In the genomic region with DNA sequence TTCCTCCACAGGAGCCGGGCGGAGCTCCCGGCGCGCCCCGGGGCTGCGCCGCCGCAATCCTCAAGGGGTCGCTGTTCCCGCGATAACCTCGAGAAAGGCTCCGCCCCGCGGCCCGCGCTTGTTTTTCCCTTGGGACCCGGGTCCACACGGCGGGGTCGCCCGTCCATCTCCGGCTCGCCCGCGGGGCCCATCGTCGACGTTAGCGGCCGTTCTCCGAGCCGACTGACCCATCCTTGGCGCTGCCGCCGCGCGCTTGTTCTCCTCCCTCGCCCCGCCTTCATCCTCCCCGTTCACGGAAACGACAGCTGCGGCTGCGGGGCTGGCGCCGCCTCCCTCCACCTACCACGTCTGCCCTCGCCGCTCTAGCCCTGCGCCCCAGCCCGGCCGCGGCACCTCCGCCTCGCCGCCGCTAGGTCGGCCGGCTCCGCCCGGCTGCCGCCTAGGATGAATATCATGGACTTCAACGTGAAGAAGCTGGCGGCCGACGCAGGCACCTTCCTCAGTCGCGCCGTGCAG, we compare ENCODE assay signal across 1 cellular context.
TF ChIP-seq lines count a peak whose summit lies in the region.

Gene SH3GLB1, plus strand, starts transcription at position 121 of the 516 bp plus-strand sequence. Its CDS starts 324 bp downstream, at position 445.

TF ChIP-seq in HepG2, 621 proteins besides CTCF, POLR2A, EP300 and RAD21 (continued from another document and continues in another):
- TF ChIP-seq NFYC (CRISPR knock-in tag; IDR thresholded peaks at IDR 0.05) (no peak), ZNF44 (CRISPR knock-in tag; IDR thresholded peaks at IDR 0.05) (no peak), ZFP41 (CRISPR knock-in tag; IDR thresholded peaks at IDR 0.05; ENCODE audit: borderline replicate concordance) (no peak), NR3C1 (CRISPR knock-in tag; IDR thresholded peaks at IDR 0.05) (no peak), ZNF841 (CRISPR knock-in tag; IDR thresholded peaks at IDR 0.05; ENCODE audit: borderline replicate concordance) (no peak), ZNF605 (CRISPR knock-in tag; IDR thresholded peaks at IDR 0.05) (no peak), NKX3-1 (CRISPR knock-in tag; IDR thresholded peaks at IDR 0.05) (no peak), ZMYM2 (CRISPR knock-in tag; IDR thresholded peaks at IDR 0.05) (0 out of 2 replicates have a peak, but pooled peaks have one; percentile 6), SPEN (CRISPR knock-in tag; IDR thresholded peaks at IDR 0.05; ENCODE audit: low read depth) (no peak; the same call in 1 of the 2 replicates), ZSCAN22 (CRISPR knock-in tag; IDR thresholded peaks at IDR 0.05) (no peak), FOXJ3 (CRISPR knock-in tag; IDR thresholded peaks at IDR 0.05; ENCODE audit: borderline replicate concordance) (no peak), PRPF4 (IDR thresholded peaks at IDR 0.05; ENCODE audit: low read depth, low read length, poor library complexity, severe bottlenecking) (no peak), ZBED4 (CRISPR knock-in tag; IDR thresholded peaks at IDR 0.05; ENCODE audit: borderline replicate concordance) (no peak; the same call in none of the 2 replicates), NAIF1 (CRISPR knock-in tag; IDR thresholded peaks at IDR 0.05; ENCODE audit: borderline replicate concordance) (no peak; the same call in 1 of the 2 replicates), MTF1 (CRISPR knock-in tag; IDR thresholded peaks at IDR 0.05) (no peak), ZNF10 (CRISPR knock-in tag; IDR thresholded peaks at IDR 0.05; ENCODE audit: borderline replicate concordance, low read depth) (no peak), ZNF275 (CRISPR knock-in tag; IDR thresholded peaks at IDR 0.05; ENCODE audit: borderline replicate concordance) (peak; percentile 10; the same call in 1 of the 2 replicates), ZNF839 (CRISPR knock-in tag; IDR thresholded peaks at IDR 0.05; ENCODE audit: borderline replicate concordance) (no peak), KDM3A (CRISPR knock-in tag; IDR thresholded peaks at IDR 0.05; ENCODE audit: low read depth) (peak; percentile 89), ZNF333 (CRISPR knock-in tag; IDR thresholded peaks at IDR 0.05; ENCODE audit: borderline replicate concordance) (no peak; the same call in 1 of the 2 replicates), ZNF101 (CRISPR knock-in tag; IDR thresholded peaks at IDR 0.05; ENCODE audit: borderline replicate concordance, low read depth) (no peak)
- TF ChIP-seq, protein P1, sequence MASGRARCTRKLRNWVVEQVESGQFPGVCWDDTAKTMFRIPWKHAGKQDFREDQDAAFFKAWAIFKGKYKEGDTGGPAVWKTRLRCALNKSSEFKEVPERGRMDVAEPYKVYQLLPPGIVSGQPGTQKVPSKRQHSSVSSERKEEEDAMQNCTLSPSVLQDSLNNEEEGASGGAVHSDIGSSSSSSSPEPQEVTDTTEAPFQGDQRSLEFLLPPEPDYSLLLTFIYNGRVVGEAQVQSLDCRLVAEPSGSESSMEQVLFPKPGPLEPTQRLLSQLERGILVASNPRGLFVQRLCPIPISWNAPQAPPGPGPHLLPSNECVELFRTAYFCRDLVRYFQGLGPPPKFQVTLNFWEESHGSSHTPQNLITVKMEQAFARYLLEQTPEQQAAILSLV (CRISPR knock-in tag; IDR thresholded peaks at IDR 0.05; ENCODE audit: borderline replicate concordance): peak; percentile 59; the same call in 1 of the 2 replicates
- TF ChIP-seq, protein P2, sequence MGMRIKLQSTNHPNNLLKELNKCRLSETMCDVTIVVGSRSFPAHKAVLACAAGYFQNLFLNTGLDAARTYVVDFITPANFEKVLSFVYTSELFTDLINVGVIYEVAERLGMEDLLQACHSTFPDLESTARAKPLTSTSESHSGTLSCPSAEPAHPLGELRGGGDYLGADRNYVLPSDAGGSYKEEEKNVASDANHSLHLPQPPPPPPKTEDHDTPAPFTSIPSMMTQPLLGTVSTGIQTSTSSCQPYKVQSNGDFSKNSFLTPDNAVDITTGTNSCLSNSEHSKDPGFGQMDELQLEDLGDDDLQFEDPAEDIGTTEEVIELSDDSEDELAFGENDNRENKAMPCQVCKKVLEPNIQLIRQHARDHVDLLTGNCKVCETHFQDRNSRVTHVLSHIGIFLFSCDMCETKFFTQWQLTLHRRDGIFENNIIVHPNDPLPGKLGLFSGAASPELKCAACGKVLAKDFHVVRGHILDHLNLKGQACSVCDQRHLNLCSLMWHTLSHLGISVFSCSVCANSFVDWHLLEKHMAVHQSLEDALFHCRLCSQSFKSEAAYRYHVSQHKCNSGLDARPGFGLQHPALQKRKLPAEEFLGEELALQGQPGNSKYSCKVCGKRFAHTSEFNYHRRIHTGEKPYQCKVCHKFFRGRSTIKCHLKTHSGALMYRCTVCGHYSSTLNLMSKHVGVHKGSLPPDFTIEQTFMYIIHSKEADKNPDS (CRISPR knock-in tag; IDR thresholded peaks at IDR 0.05): peak; percentile 64; the same call in 1 of the 2 replicates
- TF ChIP-seq, protein P3, sequence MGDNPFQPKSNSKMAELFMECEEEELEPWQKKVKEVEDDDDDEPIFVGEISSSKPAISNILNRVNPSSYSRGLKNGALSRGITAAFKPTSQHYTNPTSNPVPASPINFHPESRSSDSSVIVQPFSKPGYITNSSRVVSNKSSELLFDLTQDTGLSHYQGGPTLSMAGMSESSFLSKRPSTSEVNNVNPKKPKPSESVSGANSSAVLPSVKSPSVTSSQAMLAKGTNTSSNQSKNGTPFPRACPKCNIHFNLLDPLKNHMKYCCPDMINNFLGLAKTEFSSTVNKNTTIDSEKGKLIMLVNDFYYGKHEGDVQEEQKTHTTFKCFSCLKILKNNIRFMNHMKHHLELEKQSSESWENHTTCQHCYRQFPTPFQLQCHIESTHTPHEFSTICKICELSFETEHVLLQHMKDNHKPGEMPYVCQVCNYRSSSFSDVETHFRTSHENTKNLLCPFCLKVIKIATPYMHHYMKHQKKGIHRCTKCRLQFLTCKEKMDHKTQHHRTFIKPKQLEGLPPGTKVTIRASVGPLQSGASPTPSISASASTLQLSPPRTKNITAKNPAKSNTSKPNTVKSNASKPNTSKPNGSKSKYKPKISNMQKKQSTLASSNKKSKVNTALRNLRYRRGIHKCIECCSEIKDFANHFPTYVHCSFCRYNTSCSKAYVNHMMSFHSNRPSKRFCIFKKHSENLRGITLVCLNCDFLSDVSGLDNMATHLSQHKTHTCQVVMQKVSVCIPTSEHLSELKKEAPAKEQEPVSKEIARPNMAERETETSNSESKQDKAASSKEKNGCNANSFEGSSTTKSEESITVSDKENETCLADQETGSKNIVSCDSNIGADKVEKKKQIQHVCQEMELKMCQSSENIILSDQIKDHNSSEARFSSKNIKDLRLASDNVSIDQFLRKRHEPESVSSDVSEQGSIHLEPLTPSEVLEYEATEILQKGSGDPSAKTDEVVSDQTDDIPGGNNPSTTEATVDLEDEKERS (CRISPR knock-in tag; IDR thresholded peaks at IDR 0.05): no peak
- TF ChIP-seq, protein P4, sequence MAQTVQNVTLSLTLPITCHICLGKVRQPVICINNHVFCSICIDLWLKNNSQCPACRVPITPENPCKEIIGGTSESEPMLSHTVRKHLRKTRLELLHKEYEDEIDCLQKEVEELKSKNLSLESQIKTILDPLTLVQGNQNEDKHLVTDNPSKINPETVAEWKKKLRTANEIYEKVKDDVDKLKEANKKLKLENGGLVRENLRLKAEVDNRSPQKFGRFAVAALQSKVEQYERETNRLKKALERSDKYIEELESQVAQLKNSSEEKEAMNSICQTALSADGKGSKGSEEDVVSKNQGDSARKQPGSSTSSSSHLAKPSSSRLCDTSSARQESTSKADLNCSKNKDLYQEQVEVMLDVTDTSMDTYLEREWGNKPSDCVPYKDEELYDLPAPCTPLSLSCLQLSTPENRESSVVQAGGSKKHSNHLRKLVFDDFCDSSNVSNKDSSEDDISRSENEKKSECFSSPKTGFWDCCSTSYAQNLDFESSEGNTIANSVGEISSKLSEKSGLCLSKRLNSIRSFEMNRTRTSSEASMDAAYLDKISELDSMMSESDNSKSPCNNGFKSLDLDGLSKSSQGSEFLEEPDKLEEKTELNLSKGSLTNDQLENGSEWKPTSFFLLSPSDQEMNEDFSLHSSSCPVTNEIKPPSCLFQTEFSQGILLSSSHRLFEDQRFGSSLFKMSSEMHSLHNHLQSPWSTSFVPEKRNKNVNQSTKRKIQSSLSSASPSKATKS (CRISPR knock-in tag; IDR thresholded peaks at IDR 0.05): no peak
- TF ChIP-seq, protein P5, sequence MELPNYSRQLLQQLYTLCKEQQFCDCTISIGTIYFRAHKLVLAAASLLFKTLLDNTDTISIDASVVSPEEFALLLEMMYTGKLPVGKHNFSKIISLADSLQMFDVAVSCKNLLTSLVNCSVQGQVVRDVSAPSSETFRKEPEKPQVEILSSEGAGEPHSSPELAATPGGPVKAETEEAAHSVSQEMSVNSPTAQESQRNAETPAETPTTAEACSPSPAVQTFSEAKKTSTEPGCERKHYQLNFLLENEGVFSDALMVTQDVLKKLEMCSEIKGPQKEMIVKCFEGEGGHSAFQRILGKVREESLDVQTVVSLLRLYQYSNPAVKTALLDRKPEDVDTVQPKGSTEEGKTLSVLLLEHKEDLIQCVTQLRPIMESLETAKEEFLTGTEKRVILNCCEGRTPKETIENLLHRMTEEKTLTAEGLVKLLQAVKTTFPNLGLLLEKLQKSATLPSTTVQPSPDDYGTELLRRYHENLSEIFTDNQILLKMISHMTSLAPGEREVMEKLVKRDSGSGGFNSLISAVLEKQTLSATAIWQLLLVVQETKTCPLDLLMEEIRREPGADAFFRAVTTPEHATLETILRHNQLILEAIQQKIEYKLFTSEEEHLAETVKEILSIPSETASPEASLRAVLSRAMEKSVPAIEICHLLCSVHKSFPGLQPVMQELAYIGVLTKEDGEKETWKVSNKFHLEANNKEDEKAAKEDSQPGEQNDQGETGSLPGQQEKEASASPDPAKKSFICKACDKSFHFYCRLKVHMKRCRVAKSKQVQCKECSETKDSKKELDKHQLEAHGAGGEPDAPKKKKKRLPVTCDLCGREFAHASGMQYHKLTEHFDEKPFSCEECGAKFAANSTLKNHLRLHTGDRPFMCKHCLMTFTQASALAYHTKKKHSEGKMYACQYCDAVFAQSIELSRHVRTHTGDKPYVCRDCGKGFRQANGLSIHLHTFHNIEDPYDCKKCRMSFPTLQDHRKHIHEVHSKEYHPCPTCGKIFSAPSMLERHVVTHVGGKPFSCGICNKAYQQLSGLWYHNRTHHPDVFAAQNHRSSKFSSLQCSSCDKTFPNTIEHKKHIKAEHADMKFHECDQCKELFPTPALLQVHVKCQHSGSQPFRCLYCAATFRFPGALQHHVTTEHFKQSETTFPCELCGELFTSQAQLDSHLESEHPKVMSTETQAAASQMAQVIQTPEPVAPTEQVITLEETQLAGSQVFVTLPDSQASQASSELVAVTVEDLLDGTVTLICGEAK (IDR thresholded peaks at IDR 0.05): no peak
- TF ChIP-seq, protein P5 (CRISPR knock-in tag; IDR thresholded peaks at IDR 0.05): no peak; the same call in none of the 2 replicates
